ENCODE assay signal across 1 cellular context in genomic region chr6:33616913-33617312, GRCh38.
TF ChIP-seq lines count a peak whose summit lies in the region.

No MANE protein-coding gene starts in this region.

TF ChIP-seq in K562, 482 proteins besides CTCF, POLR2A, EP300 and RAD21 (continues in another document):
- TF ChIP-seq ELF1 (tag; IDR thresholded peaks at IDR 0.05), result no peak
- no peak for TF ChIP-seq GTF2F1 (IDR thresholded peaks at IDR 0.05; ENCODE audit: low read depth, low read length)
- TF ChIP-seq ILK (tag; IDR thresholded peaks at IDR 0.05; ENCODE audit: borderline replicate concordance, low read depth), result no peak
- TF ChIP-seq ZNF639 (CRISPR knock-in tag; conservative IDR thresholded peaks at IDR 0.05 in 1 of 2, IDR thresholded peaks at IDR 0.05 in 1 of 2), result no peak
- TF ChIP-seq TCF7L2 (IDR thresholded peaks at IDR 0.05; ENCODE audit: low read depth, low read length), result no peak
- TF ChIP-seq CEBPG (CRISPR knock-in tag; IDR thresholded peaks at IDR 0.05), result peak; percentile 74
- TF ChIP-seq CEBPG (tag; conservative IDR thresholded peaks at IDR 0.05 in 1 of 2, IDR thresholded peaks at IDR 0.05 in 1 of 2), result peak; percentile 30 to 78; a peak in 3 of 4 replicates
- no peak for TF ChIP-seq ZBTB49 (CRISPR knock-in tag; IDR thresholded peaks at IDR 0.05; ENCODE audit: borderline replicate concordance)
- TF ChIP-seq ZNF274 (IDR thresholded peaks at IDR 0.05; ENCODE audit: borderline replicate concordance, low read depth, low read length), result no peak
- no peak for TF ChIP-seq ZNF609 (CRISPR knock-in tag; IDR thresholded peaks at IDR 0.05; ENCODE audit: borderline replicate concordance)
- no peak for TF ChIP-seq SAP30 (IDR thresholded peaks at IDR 0.05; ENCODE audit: borderline replicate concordance, insufficient read depth, low read depth, low read length, poor library complexity, severe bottlenecking)
- TF ChIP-seq MNT (conservative IDR thresholded peaks at IDR 0.05), result no peak
- peak in 1 of 2 experiments; percentile 45; a peak in 1 of 4 replicates for TF ChIP-seq TRIM24 (IDR thresholded peaks at IDR 0.05)
- TF ChIP-seq ZKSCAN1 (IDR thresholded peaks at IDR 0.05; ENCODE audit: low read depth, low read length), result no peak
- no peak for TF ChIP-seq POLR2AphosphoS5 (IDR thresholded peaks at IDR 0.05; ENCODE audit: control insufficient read depth, insufficient read depth, low read depth, low read length)
- TF ChIP-seq PHF20 (IDR thresholded peaks at IDR 0.05; ENCODE audit: partially characterized antibody), result no peak
- no peak for TF ChIP-seq ZNF280A (IDR thresholded peaks at IDR 0.05; ENCODE audit: low read depth, partially characterized antibody)
- TF ChIP-seq ZNF695 (CRISPR knock-in tag; IDR thresholded peaks at IDR 0.05), result no peak
- no peak for TF ChIP-seq FOXK2 (conservative IDR thresholded peaks at IDR 0.05 in 1 of 2, IDR thresholded peaks at IDR 0.05 in 1 of 2; ENCODE audit: low read depth in 2 of 2)
- no peak for TF ChIP-seq STAT5A (IDR thresholded peaks at IDR 0.05; ENCODE audit: borderline replicate concordance, low read length)
- TF ChIP-seq KAT2B (IDR thresholded peaks at IDR 0.05; ENCODE audit: low read depth, low read length), result no peak
- no peak for TF ChIP-seq ZNF133 (CRISPR knock-in tag; IDR thresholded peaks at IDR 0.05)
- TF ChIP-seq MXI1 (IDR thresholded peaks at IDR 0.05; ENCODE audit: low read depth, low read length), result no peak
- 0 out of 2 replicates have a peak, but pooled peaks have one; percentile 23 for TF ChIP-seq RNF2 (IDR thresholded peaks at IDR 0.05)
- peak; percentile 69 for TF ChIP-seq MEIS2 (IDR thresholded peaks at IDR 0.05; ENCODE audit: partially characterized antibody)
- no peak for TF ChIP-seq ZNF655 (CRISPR knock-in tag; IDR thresholded peaks at IDR 0.05)
- no peak for TF ChIP-seq KAT8 (IDR thresholded peaks at IDR 0.05; ENCODE audit: low read depth)
- TF ChIP-seq CBFA2T2 (conservative IDR thresholded peaks at IDR 0.05), result peak; percentile 59
- TF ChIP-seq RCOR1 (IDR thresholded peaks at IDR 0.05; ENCODE audit: borderline replicate concordance in 1 of 2, low read depth in 2 of 2, low read length in 2 of 2), result peak in 1 of 2 experiments; percentile 84; a peak in 2 of 4 replicates
- no peak for TF ChIP-seq ZBTB1 (CRISPR knock-in tag; IDR thresholded peaks at IDR 0.05; ENCODE audit: borderline replicate concordance, low read depth)
- peak; percentile 65 for TF ChIP-seq ARID1B (IDR thresholded peaks at IDR 0.05)
- TF ChIP-seq SFPQ (IDR thresholded peaks at IDR 0.05; ENCODE audit: low read depth, low read length), result no peak
- TF ChIP-seq HES1 (IDR thresholded peaks at IDR 0.05; ENCODE audit: low read depth), result 0 out of 2 replicates have a peak, but pooled peaks have one; percentile 20
- TF ChIP-seq TCF3 (CRISPR knock-in tag; IDR thresholded peaks at IDR 0.05), result peak; percentile 59
- TF ChIP-seq TAL1 (IDR thresholded peaks at IDR 0.05), result peak; percentile 38; the same call in 1 of the 2 replicates
- TF ChIP-seq CHCHD3 (CRISPR knock-in tag; IDR thresholded peaks at IDR 0.05), result no peak
- no peak for TF ChIP-seq ZNF239 (CRISPR knock-in tag; IDR thresholded peaks at IDR 0.05)
- TF ChIP-seq AFF4 (CRISPR knock-in tag; IDR thresholded peaks at IDR 0.05), result no peak
- TF ChIP-seq KDM1A (IDR thresholded peaks at IDR 0.05), result 0 out of 4 replicates have a peak, but pooled peaks of 1 of the 2 experiments have one; percentile 34
- no peak for TF ChIP-seq EP400 (IDR thresholded peaks at IDR 0.05)
